In the genomic region with DNA sequence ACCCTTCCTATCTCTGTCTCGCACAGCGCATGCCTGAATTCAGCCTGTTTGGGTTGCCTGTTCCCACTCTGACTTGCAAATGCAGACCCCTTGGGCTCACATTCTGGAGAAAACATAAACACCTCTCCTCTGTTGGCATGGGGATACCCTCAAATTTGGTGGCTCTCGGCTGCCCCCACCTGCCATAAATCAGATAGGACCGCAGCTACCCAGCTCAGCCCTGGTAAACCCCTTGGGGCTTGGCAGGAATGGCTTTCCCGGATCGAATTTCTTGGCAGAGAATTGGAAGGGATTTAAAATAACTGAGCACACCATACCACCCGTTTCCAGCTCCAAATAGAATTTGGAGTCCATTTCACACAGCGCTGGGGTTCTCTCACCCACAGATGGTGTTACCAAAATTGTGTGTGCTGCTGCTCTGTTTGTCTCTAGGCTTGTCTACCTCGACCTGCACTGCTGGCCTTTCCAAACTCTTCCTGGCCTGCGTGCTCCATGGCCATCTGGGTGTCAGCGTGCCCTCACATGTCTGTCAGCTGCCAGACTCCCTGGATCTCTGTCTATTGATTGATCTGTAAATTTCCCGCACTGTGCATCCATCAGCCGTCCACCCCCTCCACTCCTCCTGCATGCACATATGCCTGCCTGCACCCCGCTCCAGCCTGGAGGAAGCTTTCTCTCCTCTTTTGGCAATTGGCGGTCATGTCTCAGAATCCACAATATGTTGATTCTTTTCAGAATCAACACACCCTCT, we compare ENCODE assay signal across 11 cellular contexts.
DNase-seq lines count a peak whose midpoint lies in the region; ATAC-seq and TF ChIP-seq lines count a peak whose summit lies in the region.
"Had no signal": no experiment of that assay in that cellular context is flagged by ENCODE, and none has a peak within 500 bp of the region (broad histone marks: within the 10 kb centered on the region; RNA-seq: fewer than 3 reads in every experiment).

No MANE protein-coding gene starts in this region.

- no peaks in the 10 kb centered on the region for H3K4me1 ChIP-seq in DND-41 (ENCODE audit: insufficient read depth, low read length)
- H3K4me1 ChIP-seq: Caco-2 had no signal

- peak; percentile 15 for DNase-seq in DND-41
- peak; percentile 88 for DNase-seq in NCI-H1105 (lab: John Stamatoyannopoulos, UW)
- DNase-seq in medulla oblongata (ENCODE audit: extremely low spot score), result peak; percentile 77
- DNase-seq in activated gamma-delta T cell (lab: John Stamatoyannopoulos, UW), result no peak
- DNase-seq in central memory CD4-positive, alpha-beta T cell, result no peak
- DNase-seq: Caco-2, erythroblast had no signal

- no peaks in the 10 kb centered on the region for H4K20me1 ChIP-seq in DND-41 (ENCODE audit: insufficient read depth, low read length)

- H3K9me3 ChIP-seq in DND-41 (ENCODE audit: insufficient read depth, low read length, severe bottlenecking), result no peaks in the 10 kb centered on the region
- H3K9me3 ChIP-seq: Caco-2 had no signal

- H3K36me3 ChIP-seq in DND-41 (ENCODE audit: insufficient read depth, low read length), result no peaks in the 10 kb centered on the region

- peaks cover 7% of the 10 kb centered on the region for H3K27me3 ChIP-seq in DND-41 (ENCODE audit: insufficient read depth, low read length, poor library complexity)

- TF ChIP-seq CTCF in DND-41 (IDR thresholded peaks at IDR 0.05; ENCODE audit: borderline replicate concordance, extremely low read depth, low read length, poor library complexity, severe bottlenecking), result peak; percentile 47

- H3K79me2 ChIP-seq in DND-41 (ENCODE audit: insufficient read depth, low read length), result no peaks in the 10 kb centered on the region

- no peak overlapping the region for H3K9ac ChIP-seq in DND-41 (ENCODE audit: low read depth, low read length)

- H2AFZ ChIP-seq in DND-41 (ENCODE audit: low read depth, low read length), result no peak overlapping the region

- H3K27ac ChIP-seq in DND-41 (ENCODE audit: low read length) (no peak overlapping the region), cingulate gyrus (ENCODE audit: low read depth, low read length) (peak overlapping the region; percentile 44)

- ATAC-seq in DND-41 (ENCODE audit: insufficient read depth, low read depth) (peak; percentile 37; the same call in 1 of the 3 replicates), HG03521 (IDR thresholded peaks at IDR 0.05; ENCODE audit: unreplicated experiment) (no peak), HG02759 (IDR thresholded peaks at IDR 0.05; ENCODE audit: unreplicated experiment) (no peak)
- ATAC-seq: activated T-helper 17 cell treated with anti-CD3 and anti-CD28 coated beads, Interleukin-2, amount 50 U/mL, for 72 hours had no signal

- H3K4me3 ChIP-seq in DND-41 (ENCODE audit: low read depth in 1 of 2, low read length in 2 of 2), result no peak overlapping the region

- no peak overlapping the region for H3K4me2 ChIP-seq in DND-41 (ENCODE audit: insufficient read depth, low read length)

Comparison
In these comparisons a context has a peak if more than half of its experiments do, and no peak if none do; other contexts are left out.
1. DNase-seq: peak in DND-41 (single experiment), NCI-H1105 (single experiment) and medulla oblongata (single experiment); none in activated gamma-delta T cell (single experiment) and central memory CD4-positive, alpha-beta T cell (single experiment).